Comparison of ENCODE assay signal across 8 cellular contexts in the genomic region with DNA sequence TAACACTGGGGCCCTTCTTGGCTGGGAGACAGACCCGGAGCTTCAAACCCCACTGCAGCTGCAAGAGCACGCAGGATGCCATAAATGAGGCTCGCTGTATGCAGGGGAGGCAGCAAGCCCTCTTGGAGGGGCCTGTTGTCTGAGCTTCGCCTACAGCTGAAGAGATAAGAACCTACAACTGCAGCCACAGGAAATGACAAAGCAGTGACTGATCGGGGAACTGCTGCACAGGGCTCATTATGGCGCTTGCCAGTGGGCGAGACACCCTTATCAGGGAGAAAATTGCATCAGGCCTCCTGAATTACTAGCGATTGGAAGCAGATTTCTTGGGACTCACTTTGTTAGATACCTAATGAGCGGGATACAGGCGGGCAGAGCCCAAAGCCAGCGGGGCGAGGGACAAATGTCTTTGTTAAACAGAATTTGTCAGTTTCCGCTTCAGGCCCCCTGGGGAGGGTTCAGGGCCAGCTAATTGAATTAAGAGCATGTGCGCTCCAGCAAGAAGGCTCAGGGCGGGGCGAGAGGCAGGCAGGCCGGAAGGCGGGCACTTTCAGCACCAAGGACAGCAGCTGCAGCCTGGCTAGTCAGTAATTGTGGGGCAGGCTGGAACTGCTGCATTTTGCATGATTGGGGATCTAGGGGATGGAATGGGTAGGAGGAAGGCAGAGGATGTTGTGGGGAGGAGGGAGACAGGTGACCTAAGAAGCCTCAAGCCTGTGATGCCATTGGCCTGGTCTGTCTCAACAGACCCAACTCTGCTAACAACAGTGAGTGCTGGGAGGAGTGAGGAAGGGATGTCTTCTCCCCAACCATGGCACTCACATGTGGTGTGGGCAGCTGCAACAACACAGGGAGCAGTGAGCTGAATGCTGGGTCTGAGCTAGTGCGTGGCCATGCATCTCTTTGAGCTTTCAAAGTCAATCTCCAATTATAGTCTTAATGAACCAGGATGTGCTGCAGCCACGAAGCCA. TPM values are rescaled to one million over a fixed set of nuclear protein-coding genes. Genes with fewer than 3 reads are reported as not detected.
A peak's percentile ranks its signal among the peaks of the same experiment; 100 is the strongest.
DNase-seq lines count a peak whose midpoint lies in the region; ATAC-seq and TF ChIP-seq lines count a peak whose summit lies in the region.

No MANE protein-coding gene starts in this region.

- no TSS peak for BruUV-seq in mammary epithelial cell (replicated peaks; lab: Mats Ljungman, UMichigan)

- no peaks in the 10 kb centered on the region for H3K79me2 ChIP-seq in mammary epithelial cell (ENCODE audit: insufficient read depth, low read length)

- H3K9me3 Mint-ChIP-seq in activated B cell treated with CpG ODN at 0.5 μM for 24 hours, result no peaks in the 10 kb centered on the region

- CTCF ChIA-PET in activated B cell treated with CpG ODN at 0.5 μM for 24 hours (lab: Charles Lee), result interaction anchor here (0.6 kb wide), 1 partner anchor 1898 kb away, joined by 3 read pairs; no protein-coding TSS in a partner anchor
- CTCF ChIA-PET in mammary epithelial cell (lab: Charles Lee; ENCODE audit: low non-redundant PET), result no interaction called here

- no peaks in the 10 kb centered on the region; the same call in 1 of the 2 replicates for H3K27me3 ChIP-seq in GM06990 (replicated peaks; ENCODE audit: control insufficient read depth, insufficient read depth, low read length)
- H3K27me3 ChIP-seq in mammary epithelial cell (ENCODE audit: insufficient read depth, low read length), result no peaks in the 10 kb centered on the region

- DNase-seq in GM06990 (ENCODE audit: extremely low read depth, insufficient read length) (peak; percentile 69), NCI-H1436 treated with DMSO at 0.1 percent for 48 hours (lab: John Stamatoyannopoulos, UW) (peak; percentile 95), activated B cell treated with CpG ODN at 0.5 μM for 24 hours (peak; percentile 50), mammary epithelial cell (peak; percentile 50), islet precursor cell (peak; percentile 96), NCI-H1105 treated with DMSO at 0.1 percent for 48 hours (lab: John Stamatoyannopoulos, UW) (no peak)
- DNase-seq in stimulated activated CD4-positive, alpha-beta T cell treated with anti-CD3 and anti-CD28 coated beads, Interleukin-2, amount 100 ng/mL, for 4 hours (ENCODE audit: low read depth), result peak; percentile 9

- H3K9me3 ChIP-seq in mammary epithelial cell (replicated peaks; ENCODE audit: insufficient read depth, low read length), result no peaks in the 10 kb centered on the region

- H3K36me3 Mint-ChIP-seq in activated B cell treated with CpG ODN at 0.5 μM for 24 hours (ENCODE audit: low read depth), result no peaks in the 10 kb centered on the region

- H3K27ac ChIP-seq in mammary epithelial cell (ENCODE audit: insufficient read depth, low read depth, low read length), result no peak overlapping the region

- intact Hi-C loops in activated B cell treated with CpG ODN at 0.5 μM for 24 hours (cut with micrococcal nuclease) (no loop called here), mammary epithelial cell (cut with micrococcal nuclease) (loop anchor here (2.0 kb wide), 1 partner anchor 27 kb away; no protein-coding TSS in a partner anchor)

- ATAC-seq in activated B cell treated with CpG ODN at 0.5 μM for 24 hours (ENCODE audit: low read depth), result peak; percentile 52
- ATAC-seq in GM21717 (IDR thresholded peaks at IDR 0.05; ENCODE audit: unreplicated experiment), result no peak

- no peak for TF ChIP-seq CTCF in GM06990 (IDR thresholded peaks at IDR 0.05; ENCODE audit: insufficient read depth, low read length, poor library complexity, severe bottlenecking)
- no peak for TF ChIP-seq CTCF in activated B cell treated with CpG ODN at 0.5 μM for 24 hours (IDR thresholded peaks at IDR 0.05)
- no peak for TF ChIP-seq CTCF in mammary epithelial cell (conservative IDR thresholded peaks at IDR 0.05 in 1 of 2, IDR thresholded peaks at IDR 0.05 in 1 of 2; ENCODE audit: extremely low read depth in 1 of 2, insufficient read depth in 1 of 2, low read depth in 1 of 2, low read length in 2 of 2)

- no peak overlapping the region for H3K9ac ChIP-seq in mammary epithelial cell (ENCODE audit: insufficient read depth, low read length)

- H3K27me3 Mint-ChIP-seq in activated B cell treated with CpG ODN at 0.5 μM for 24 hours, result peaks cover 26% of the 10 kb centered on the region

- H3K4me3 ChIP-seq in GM06990 (replicated peaks; ENCODE audit: low read depth, low read length) (no peak overlapping the region), mammary epithelial cell (replicated peaks in 1 of 3; ENCODE audit: insufficient read depth in 1 of 3, low read depth in 2 of 3, low read length in 3 of 3) (no peak overlapping the region)

- H3K4me3 Mint-ChIP-seq in activated B cell treated with CpG ODN at 0.5 μM for 24 hours, result no peak overlapping the region

- in situ Hi-C loops in mammary epithelial cell (cut with MboI; ENCODE audit: low sequenced_read_pairs in 2 of 2), result no loop called here

- H3K4me1 Mint-ChIP-seq in activated B cell treated with CpG ODN at 0.5 μM for 24 hours, result no peaks in the 10 kb centered on the region

- no peaks in the 10 kb centered on the region for H4K20me1 ChIP-seq in mammary epithelial cell (ENCODE audit: insufficient read depth, low read length)

- H2AFZ ChIP-seq in mammary epithelial cell (ENCODE audit: low read depth, low read length), result no peak overlapping the region

- dilution Hi-C loops in mammary epithelial cell (cut with HindIII; ENCODE audit: low sequenced_read_pairs), result no loop called here

- WGBS in mammary epithelial cell (ENCODE audit: low coverage, missing lambda C conversion rate), result 21% methylated on average over 17 of the region's 20 CpGs

- no peak overlapping the region for H3K4me2 ChIP-seq in mammary epithelial cell (ENCODE audit: insufficient read depth, low read depth, low read length)

- no peak overlapping the region for H3K27ac Mint-ChIP-seq in activated B cell treated with CpG ODN at 0.5 μM for 24 hours

- H3K4me1 ChIP-seq in mammary epithelial cell (ENCODE audit: insufficient read depth, low read length), result no peaks in the 10 kb centered on the region

- H3K36me3 ChIP-seq in GM06990 (ENCODE audit: control insufficient read depth, insufficient read depth, low read length), result no peaks in the 10 kb centered on the region
- H3K36me3 ChIP-seq in mammary epithelial cell (ENCODE audit: insufficient read depth, low read length), result no peaks in the 10 kb centered on the region

- POLR2A ChIA-PET in activated B cell treated with CpG ODN at 0.5 μM for 24 hours (lab: Charles Lee), result no interaction called here

RNA-seq across cellular contexts. Expression of a gene that starts 55.3 kb away (rescaled TPM):
- total RNA-seq in activated B cell treated with CpG ODN at 0.5 μM for 24 hours (not detected in 2 replicates), mammary epithelial cell (not detected)
- 0.20 TPM for polyA plus RNA-seq in mammary epithelial cell
- polyA minus RNA-seq in mammary epithelial cell, result not detected
